8 cellular contexts compared by ENCODE assay signal in the genomic region with DNA sequence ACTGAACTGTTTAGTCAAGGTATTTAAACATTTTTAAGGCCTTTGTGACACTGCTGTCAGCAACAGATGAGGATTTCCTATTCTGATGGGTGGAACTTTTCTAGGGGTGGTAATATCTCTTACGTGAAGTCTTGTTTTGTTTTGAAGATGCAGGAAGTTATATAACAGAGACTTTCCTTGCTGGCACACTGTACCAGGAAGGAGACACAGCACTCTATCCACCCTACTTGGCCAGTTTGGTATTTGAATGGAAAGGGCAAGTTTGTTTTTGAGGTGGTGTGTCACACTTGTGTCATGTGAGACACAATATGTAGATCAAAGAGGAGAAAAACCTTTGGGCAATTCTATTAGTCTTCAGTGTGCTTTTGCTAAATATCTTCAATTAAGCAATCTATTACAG. TPM values are rescaled to one million over a fixed set of nuclear protein-coding genes. Genes with fewer than 3 reads are reported as not detected.
DNase-seq lines count a peak whose midpoint lies in the region; ATAC-seq and TF ChIP-seq lines count a peak whose summit lies in the region.

No MANE protein-coding gene starts in this region.

- peaks cover 2 to 8% (median 5%) of the 10 kb centered on the region in 3 donors for H3K36me3 Mint-ChIP-seq in CD8-positive, alpha-beta memory T cell

- H3K36me3 ChIP-seq in CD8-positive, alpha-beta memory T cell (ENCODE audit: insufficient read depth, low read length), result no peaks in the 10 kb centered on the region

- peak overlapping the region; percentile 71 for H3K27ac ChIP-seq in CD8-positive, alpha-beta memory T cell (ENCODE audit: low read depth, low read length)
- peak overlapping the region; percentile 29 for H3K27ac ChIP-seq in VCaP

- H3K4me1 ChIP-seq in CD8-positive, alpha-beta memory T cell (ENCODE audit: insufficient read depth, low read length), result peaks cover 31% of the 10 kb centered on the region

- H3K4me3 Mint-ChIP-seq in CD8-positive, alpha-beta memory T cell, result peak overlapping the region; percentile 16 to 80 (median 58)

- peak overlapping the region; percentile 39 for H3K4me3 ChIP-seq in CD8-positive, alpha-beta memory T cell (ENCODE audit: low read length)

- peaks cover 0 to 1% of the 10 kb centered on the region in 2 donors for H3K27me3 Mint-ChIP-seq in CD8-positive, alpha-beta memory T cell

- peak in 4 of 5 donors; percentile 6 to 78 (median 73) for DNase-seq in CD8-positive, alpha-beta memory T cell
- DNase-seq in left lobe of liver (ENCODE audit: low spot score) (no peak), 8988T (no peak), NCI-H2171 treated with DMSO at 0.1 percent for 48 hours (lab: John Stamatoyannopoulos, UW) (no peak), H4 (ENCODE audit: low spot score) (no peak)

- CTCF ChIA-PET in CD8-positive, alpha-beta memory T cell (lab: Charles Lee), result interaction anchor here (1.0 to 1.2 kb wide), 2 partner anchors 51 to 56 kb away, joined by 3 to 4 read pairs; partner anchors contain the start of genes BAZ1A and SRP54

- peaks cover 24 to 37% (median 37%) of the 10 kb centered on the region in 3 donors for H3K4me1 Mint-ChIP-seq in CD8-positive, alpha-beta memory T cell

- TF ChIP-seq CTCF in VCaP (conservative IDR thresholded peaks at IDR 0.05), result no peak

- H3K27ac Mint-ChIP-seq in CD8-positive, alpha-beta memory T cell, result peak overlapping the region; percentile 88 to 99 (median 97)

- POLR2A ChIA-PET in CD8-positive, alpha-beta memory T cell (lab: Charles Lee), result interaction anchor here (1.4 to 2.8 kb wide), 2 partner anchors 51 to 57 kb away, joined by 22 to 39 read pairs; partner anchors contain the start of genes BAZ1A and SRP54

- H3K9me3 ChIP-seq in CD8-positive, alpha-beta memory T cell (ENCODE audit: low read length), result no peaks in the 10 kb centered on the region

- ATAC-seq in GM21619 (IDR thresholded peaks at IDR 0.05; ENCODE audit: unreplicated experiment) (peak; percentile 34), left lobe of liver (peak; percentile 40), HG03521 (IDR thresholded peaks at IDR 0.05; ENCODE audit: unreplicated experiment) (no peak)

- H3K9me3 Mint-ChIP-seq in CD8-positive, alpha-beta memory T cell, result no peaks in the 10 kb centered on the region

- no peaks in the 10 kb centered on the region for H3K27me3 ChIP-seq in CD8-positive, alpha-beta memory T cell (ENCODE audit: insufficient read depth, low read length, poor library complexity, severe bottlenecking)

RNA-seq across cellular contexts. Expression of gene SRP54, which starts 51.6 kb away (rescaled TPM):
- 10 to 100 TPM; 76.2 to 76.5 TPM for total RNA-seq in CD8-positive, alpha-beta memory T cell
- polyA plus RNA-seq in CD8-positive, alpha-beta memory T cell, result 34.5 TPM
- 41.0 TPM for total RNA-seq in left lobe of liver
- total RNA-seq in H4 (2014; rRNA removed; shearing (Covaris generic)), result 88.7 and 91.8 TPM in 2 replicates

RNA-seq across cellular contexts. Expression of gene BAZ1A, which starts 56.0 kb away (rescaled TPM):
- total RNA-seq in CD8-positive, alpha-beta memory T cell, result 10 to 100 TPM; 67.5 to 70.5 TPM
- polyA plus RNA-seq in CD8-positive, alpha-beta memory T cell, result 14.9 TPM
- total RNA-seq in left lobe of liver, result 10.6 TPM
- total RNA-seq in H4 (2014; rRNA removed; shearing (Covaris generic)), result 27.9 and 34.2 TPM in 2 replicates

Comparison
In these comparisons a context has a peak if more than half of its experiments do, and no peak if none do; other contexts are left out.
1. DNase-seq: peak in CD8-positive, alpha-beta memory T cell (4 of 5); none in left lobe of liver (single experiment), 8988T (single experiment), NCI-H2171 treated with DMSO at 0.1 percent for 48 hours (single experiment) and H4 (single experiment).